ENCODE assay signal across 8 cellular contexts in the genomic region with DNA sequence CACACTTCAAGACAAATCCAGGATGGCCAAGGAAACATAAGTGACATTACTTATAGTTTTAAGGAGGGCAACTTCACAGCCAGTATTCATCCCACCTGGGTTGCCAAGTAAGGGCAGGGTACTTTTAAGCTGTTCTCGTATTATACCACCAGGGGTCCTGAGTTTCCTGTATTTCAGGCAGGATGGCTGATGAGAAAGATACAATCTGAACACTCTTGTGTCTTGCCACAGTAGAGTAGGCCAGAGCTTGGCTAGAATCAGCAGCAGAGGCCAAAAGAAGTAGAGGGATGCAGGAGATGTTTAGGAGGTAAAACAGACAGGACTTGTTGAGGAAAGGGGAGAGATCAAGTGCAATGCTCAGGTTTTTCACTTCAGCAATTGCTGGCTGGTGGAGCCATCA. TPM values are rescaled to one million over a fixed set of nuclear protein-coding genes. Genes with fewer than 3 reads are reported as not detected.
DNase-seq lines count a peak whose midpoint lies in the region; ATAC-seq and TF ChIP-seq lines count a peak whose summit lies in the region.
"Not testable (repeated sequence)": the region's sequence is repeated elsewhere in the genome, so short reads cannot be mapped to it uniquely, and the experiment has no call there.

No MANE protein-coding gene starts in this region.

- intact Hi-C loops in MCF 10A (cut with micrococcal nuclease); psoas muscle (cut with DNase I): not testable (repeated sequence)

- WGBS in hepatocyte (ENCODE audit: low lambda C conversion rate, missing lambda C conversion rate), result 11% methylated on average over 1 of the region's 1 CpG
- 14 to 31% (median 16%) methylated on average over 1 of the region's 1 CpG for WGBS in psoas muscle, 3 donors

- DNase-seq in BE2C, result peak; percentile 47
- peak; percentile 57 for DNase-seq in HT-29 (ENCODE audit: low spot score)
- peak; percentile 29 to 70 for DNase-seq in NCI-H526 (lab: John Stamatoyannopoulos, UW)
- peak; percentile 66 for DNase-seq in MCF 10A (ENCODE audit: unreplicated experiment)
- peak; percentile 62 for DNase-seq in hepatocyte (ENCODE audit: low spot score)
- not testable (repeated sequence) for DNase-seq in psoas muscle

- not testable (repeated sequence) for H3K27ac Mint-ChIP-seq in MCF 10A (ENCODE audit: low read depth, unreplicated experiment)

- peak; percentile 40 for ATAC-seq in GM18511 (IDR thresholded peaks at IDR 0.05; ENCODE audit: unreplicated experiment)
- ATAC-seq in psoas muscle, result peak in 1 of 4 donors; percentile 33

- not testable (repeated sequence) for H3K9me2 ChIP-seq in hepatocyte (replicated peaks; ENCODE audit: insufficient read depth)

- H3K79me2 ChIP-seq in hepatocyte, result not testable (repeated sequence)

- H3K4me2 ChIP-seq in hepatocyte, result not testable (repeated sequence)

- H3K4me3 Mint-ChIP-seq in MCF 10A (ENCODE audit: unreplicated experiment), result not testable (repeated sequence)

- CTCF ChIA-PET in MCF 10A (lab: Yijun Ruan, JAX), result interaction anchor here (0.6 kb wide), 1 partner anchor 32 kb away, joined by 3 read pairs; no protein-coding TSS in a partner anchor

- H3K36me3 ChIP-seq in BE2C; hepatocyte (replicated peaks; ENCODE audit: insufficient read depth, low read depth); psoas muscle (ENCODE audit: insufficient read depth in 1 of 2, low read depth in 1 of 2): not testable (repeated sequence)

- not testable (repeated sequence) for H3K4me1 ChIP-seq in BE2C; hepatocyte (ENCODE audit: insufficient read depth); psoas muscle

- H3K27ac ChIP-seq in VCaP, hepatocyte, psoas muscle: not testable (repeated sequence)

- H3K36me3 Mint-ChIP-seq in MCF 10A (ENCODE audit: insufficient read depth, unreplicated experiment), result not testable (repeated sequence)

- BruUV-seq in MCF 10A (replicated peaks; lab: Mats Ljungman, UMichigan), result not testable (repeated sequence)

- POLR2A ChIA-PET in MCF 10A (lab: Yijun Ruan, JAX), result interaction anchor here (0.5 kb wide), 1 partner anchor 127 kb away, joined by 3 read pairs; the partner anchor contains the start of gene KIAA1191

- not testable (repeated sequence) for H3K4me3 ChIP-seq in BE2C (ENCODE audit: low read depth, low read length); hepatocyte; psoas muscle

- not testable (repeated sequence) for H3K4me1 Mint-ChIP-seq in MCF 10A (ENCODE audit: insufficient read depth, unreplicated experiment)

- not testable (repeated sequence) for H4K20me1 ChIP-seq in hepatocyte (ENCODE audit: insufficient read depth, poor library complexity, severe bottlenecking)

- H3K27me3 ChIP-seq in BE2C; hepatocyte; psoas muscle (ENCODE audit: insufficient read depth in 3 of 3, low read length in 2 of 3): not testable (repeated sequence)

- H3K9me3 Mint-ChIP-seq in MCF 10A (ENCODE audit: unreplicated experiment), result not testable (repeated sequence)

- TF ChIP-seq CTCF in BE2C (IDR thresholded peaks at IDR 0.05; ENCODE audit: low read depth, low read length), result peak; percentile 57
- TF ChIP-seq CTCF in VCaP (conservative IDR thresholded peaks at IDR 0.05), result peak; percentile 50
- peak; percentile 36 for TF ChIP-seq CTCF in MCF 10A (IDR thresholded peaks at IDR 0.05; ENCODE audit: unreplicated experiment)
- TF ChIP-seq CTCF in hepatocyte (IDR thresholded peaks at IDR 0.05; ENCODE audit: poor library complexity), result peak; percentile 52
- peak; percentile 20 for TF ChIP-seq CTCF in psoas muscle (IDR thresholded peaks at IDR 0.05)

- H3K27me3 Mint-ChIP-seq in MCF 10A (ENCODE audit: insufficient read depth, unreplicated experiment), result not testable (repeated sequence)

- not testable (repeated sequence) for H3K9me3 ChIP-seq in BE2C; hepatocyte (ENCODE audit: low read depth); psoas muscle

- not testable (repeated sequence) for H2AFZ ChIP-seq in hepatocyte

RNA-seq across cellular contexts. Expression of gene SIMC1, which starts 3.1 kb away (rescaled TPM):
- 2.7 TPM for polyA plus RNA-seq in BE2C (2012; ENCODE audit: insufficient read depth, insufficient read length, low read depth)
- total RNA-seq in HT-29 (2014; rRNA removed; shearing (Covaris generic)), result 10.9 and 13.1 TPM in 2 replicates
- total RNA-seq in MCF 10A (2022) (25.4 and 27.3 TPM in 2 replicates), hepatocyte (27.0 and 34.7 TPM in 2 replicates), psoas muscle (10 to 100 TPM in 2 of 4 donors, 1 to 10 TPM in 2; 7.1 to 17.0 (median 10.3) TPM)
- polyA plus RNA-seq in hepatocyte (37.6 and 44.2 TPM in 2 replicates), psoas muscle (1 to 10 TPM; 2.0 to 7.6 (median 5.3) TPM)
